Comparison of ENCODE assay signal across 18 cellular contexts in genomic region chr3:128435058-128435457, GRCh38. TPM values are rescaled to one million over a fixed set of nuclear protein-coding genes. Genes with fewer than 3 reads are reported as not detected.
DNase-seq lines count a peak whose midpoint lies in the region; ATAC-seq and TF ChIP-seq lines count a peak whose summit lies in the region.
"Had no signal": no experiment of that assay in that cellular context is flagged by ENCODE, and none has a peak within 500 bp of the region (broad histone marks: within the 10 kb centered on the region; RNA-seq: fewer than 3 reads in every experiment).

No MANE protein-coding gene starts in this region.

- TF ChIP-seq CTCF in BE2C (IDR thresholded peaks at IDR 0.05; ENCODE audit: low read depth, low read length), result no peak
- no peak for TF ChIP-seq CTCF in nephron progenitor cell (IDR thresholded peaks at IDR 0.05)

- no peaks in the 10 kb centered on the region for H3K9me3 Mint-ChIP-seq in nephron progenitor cell

- no peak overlapping the region for H3K4me3 ChIP-seq in BE2C (ENCODE audit: low read depth, low read length)
- H3K4me3 ChIP-seq: Peyer's patch had no signal

- no peaks in the 10 kb centered on the region for H3K9me3 ChIP-seq in BE2C
- H3K9me3 ChIP-seq: Peyer's patch had no signal

- no peak for ATAC-seq in GM18907 (IDR thresholded peaks at IDR 0.05; ENCODE audit: unreplicated experiment)
- ATAC-seq in GM21786 (IDR thresholded peaks at IDR 0.05; ENCODE audit: unreplicated experiment), result no peak
- ATAC-seq: HCT116, left ventricle myocardium superior had no signal

- H3K27me3 Mint-ChIP-seq in nephron progenitor cell (ENCODE audit: low read depth, poor library complexity), result peaks cover 79% of the 10 kb centered on the region

- H3K4me1 ChIP-seq in BE2C, result peaks cover 45% of the 10 kb centered on the region

- H3K36me3 Mint-ChIP-seq in nephron progenitor cell (ENCODE audit: low read depth), result no peaks in the 10 kb centered on the region

- DNase-seq in BE2C (peak; percentile 86), HT1080 (ENCODE audit: low read depth) (peak; percentile 25), cerebellar cortex (ENCODE audit: low spot score) (peak; percentile 12), nephron progenitor cell (peak; percentile 43), activated gamma-delta T cell treated with Interleukin-2 at 50 U/mL for 16 hours (no peak), NCI-H524 treated with DMSO at 0.1 percent for 48 hours (lab: John Stamatoyannopoulos, UW) (no peak)
- DNase-seq: activated CD4-positive, CD25-positive, alpha-beta regulatory T cell; foreskin fibroblast; left ventricle myocardium superior; MM.1S; NCI-H2029 treated with DMSO at 0.1 percent for 48 hours; NCI-H526 treated with DMSO at 0.1 percent for 48 hours; Peyer's patch had no signal

- H3K27me3 ChIP-seq in BE2C, result no peaks in the 10 kb centered on the region

- H3K4me3 Mint-ChIP-seq in nephron progenitor cell, result no peak overlapping the region

- no peak overlapping the region for H3K27ac Mint-ChIP-seq in nephron progenitor cell

- peaks cover 25% of the 10 kb centered on the region for H3K4me1 Mint-ChIP-seq in nephron progenitor cell

- H3K36me3 ChIP-seq in BE2C, result no peaks in the 10 kb centered on the region
- H3K36me3 ChIP-seq: Peyer's patch had no signal

RNA-seq across cellular contexts. Expression of gene DNAJB8, which starts 31.6 kb away (rescaled TPM):
- 0.12 TPM for polyA plus RNA-seq in BE2C (2012; ENCODE audit: insufficient read depth, insufficient read length, low read depth)
- not detected in 2 replicates for total RNA-seq in HT1080 (2014; rRNA removed; shearing (Covaris generic))
- not detected in 2 replicates for polyA plus RNA-seq in HT1080 (2015; cell fraction: cytosol; rRNA removed)
- not detected in 2 replicates for polyA plus RNA-seq in HT1080 (2015; cell fraction: nucleus; rRNA removed)
- total RNA-seq: left ventricle myocardium superior, Peyer's patch, pulmonary artery endothelial cell had no signal
- polyA plus RNA-seq: AG04450 had no signal

RNA-seq across cellular contexts. Expression of gene GATA2, which starts 57.9 kb away (rescaled TPM):
- polyA plus RNA-seq in BE2C (2012; ENCODE audit: insufficient read depth, insufficient read length, low read depth), result 791 TPM
- 0.50 and 1.6 TPM in 2 replicates for total RNA-seq in HT1080 (2014; rRNA removed; shearing (Covaris generic))
- 9.2 and 9.5 TPM in 2 replicates for polyA plus RNA-seq in HT1080 (2015; cell fraction: cytosol; rRNA removed)
- polyA plus RNA-seq in HT1080 (2015; cell fraction: nucleus; rRNA removed), result 8.1 and 11.9 TPM in 2 replicates

Comparison
In these comparisons a context has a peak if more than half of its experiments do, and no peak if none do; other contexts are left out.
1. DNase-seq: peak in BE2C (single experiment), HT1080 (single experiment), cerebellar cortex (single experiment) and nephron progenitor cell (single experiment); none in activated gamma-delta T cell treated with Interleukin-2 at 50 U/mL for 16 hours (single experiment) and NCI-H524 treated with DMSO at 0.1 percent for 48 hours (single experiment).